In the genomic region with DNA sequence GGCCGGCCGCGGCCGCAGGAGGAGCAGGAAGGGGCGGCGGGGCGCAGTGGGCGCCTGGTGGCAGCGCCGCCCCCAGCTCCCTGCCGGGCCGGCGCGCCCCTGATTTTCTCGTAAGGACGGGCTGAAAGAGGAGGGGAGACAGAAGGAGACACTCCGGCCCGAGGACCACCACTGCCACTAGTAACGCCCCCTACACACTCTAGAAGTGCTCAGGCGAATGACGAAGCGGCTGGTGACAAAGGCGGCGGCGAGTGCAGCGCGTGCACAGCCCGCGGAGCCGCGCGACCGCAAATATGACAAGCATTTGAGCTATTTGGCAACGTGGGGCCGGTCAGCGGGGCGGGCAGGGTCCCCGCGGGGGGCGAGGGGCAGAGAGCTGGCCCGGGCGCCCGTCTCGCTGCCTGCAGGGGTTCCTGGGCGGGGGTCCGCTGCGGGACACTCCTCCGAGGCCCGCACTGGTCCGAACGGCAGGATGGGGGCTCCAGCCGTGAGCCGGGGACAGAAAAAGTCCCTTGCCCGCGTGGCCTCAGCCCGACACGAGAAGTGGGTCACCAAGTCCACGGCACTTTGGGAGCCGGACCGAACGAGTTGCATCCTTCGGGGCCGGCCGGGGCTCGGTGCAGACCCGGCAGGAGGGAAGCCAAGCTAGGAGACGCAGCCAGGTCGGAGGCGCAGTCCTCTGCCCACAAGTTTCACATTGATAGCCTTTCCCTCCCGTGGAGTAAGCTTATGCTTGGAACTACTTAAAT, we compare ENCODE assay signal across 8 cellular contexts. TPM values are rescaled to one million over a fixed set of nuclear protein-coding genes. Genes with fewer than 3 reads are reported as not detected.
A peak's percentile ranks its signal among the peaks of the same experiment; 100 is the strongest.
DNase-seq lines count a peak whose midpoint lies in the region; ATAC-seq and TF ChIP-seq lines count a peak whose summit lies in the region.

No MANE protein-coding gene starts in this region.

- peak; percentile 84 for TF ChIP-seq POLR2A in Raji (IDR thresholded peaks at IDR 0.05; ENCODE audit: insufficient read depth, low read depth, low read length)

- TF ChIP-seq CTCF in DND-41 (IDR thresholded peaks at IDR 0.05; ENCODE audit: borderline replicate concordance, extremely low read depth, low read length, poor library complexity, severe bottlenecking): no peak
- TF ChIP-seq CTCF in osteoblast (IDR thresholded peaks at IDR 0.05; ENCODE audit: extremely low read depth, low read depth, low read length): no peak

- peak overlapping the region; percentile 65 for H2AFZ ChIP-seq in DND-41 (ENCODE audit: low read depth, low read length)
- peak overlapping the region; percentile 30 for H2AFZ ChIP-seq in osteoblast (ENCODE audit: low read length)

- peaks cover 7% of the 10 kb centered on the region for H3K27me3 ChIP-seq in DND-41 (ENCODE audit: insufficient read depth, low read length, poor library complexity)
- H3K27me3 ChIP-seq in osteoblast (ENCODE audit: insufficient read depth, low read length): no peaks in the 10 kb centered on the region

- peak overlapping the region; percentile 78 for H3K4me2 ChIP-seq in DND-41 (ENCODE audit: insufficient read depth, low read length)
- H3K4me2 ChIP-seq in osteoblast (ENCODE audit: insufficient read depth, low read length): peak overlapping the region; percentile 90

- H3K9me3 ChIP-seq in DND-41 (ENCODE audit: insufficient read depth, low read length, severe bottlenecking) (no peaks in the 10 kb centered on the region), osteoblast (ENCODE audit: low read depth, low read length) (no peaks in the 10 kb centered on the region)

- H3K79me2 ChIP-seq in DND-41 (ENCODE audit: insufficient read depth, low read length) (peaks cover 37% of the 10 kb centered on the region), osteoblast (ENCODE audit: insufficient read depth, low read length) (peaks cover 71% of the 10 kb centered on the region)

- DNase-seq in DND-41: peak; percentile 76
- DNase-seq in HuH-7 (ENCODE audit: low spot score): peak; percentile 80
- peak; percentile 60 for DNase-seq in activated gamma-delta T cell (lab: John Stamatoyannopoulos, UW)
- peak; percentile 56 for DNase-seq in fibroblast of the conjunctiva (ENCODE audit: low read depth)
- peak; percentile 74 for DNase-seq in osteoblast (ENCODE audit: insufficient read length, low spot score, missing footprints)
- no peak for DNase-seq in iPS-NIHi11 (ENCODE audit: low spot score)

- ATAC-seq in DND-41 (ENCODE audit: insufficient read depth, low read depth) (peak; percentile 51), GM21529 (IDR thresholded peaks at IDR 0.05; ENCODE audit: unreplicated experiment) (peak; percentile 36)

- H3K4me1 ChIP-seq in DND-41 (ENCODE audit: insufficient read depth, low read length): peaks cover 46% of the 10 kb centered on the region
- H3K4me1 ChIP-seq in osteoblast (ENCODE audit: insufficient read depth, low read length): peaks cover 48% of the 10 kb centered on the region

- H3K9ac ChIP-seq in DND-41 (ENCODE audit: low read depth, low read length): peak overlapping the region; percentile 89

- H3K27ac ChIP-seq in DND-41 (ENCODE audit: low read length): peak overlapping the region; percentile 62
- H3K27ac ChIP-seq in osteoblast (ENCODE audit: low read depth, low read length): peak overlapping the region; percentile 96

- no peaks in the 10 kb centered on the region for H3K36me3 ChIP-seq in DND-41 (ENCODE audit: insufficient read depth, low read length)
- no peaks in the 10 kb centered on the region for H3K36me3 ChIP-seq in osteoblast (ENCODE audit: insufficient read depth, low read length)

- H3K4me3 ChIP-seq in DND-41 (ENCODE audit: low read depth in 1 of 2, low read length in 2 of 2): peak overlapping the region; percentile 22 to 78; a peak in 3 of 4 replicates
- H3K4me3 ChIP-seq in osteoblast (ENCODE audit: insufficient read depth, low read length): peak overlapping the region; percentile 81

- peaks cover 24% of the 10 kb centered on the region for H4K20me1 ChIP-seq in DND-41 (ENCODE audit: insufficient read depth, low read length)
- peaks cover 36% of the 10 kb centered on the region for H4K20me1 ChIP-seq in osteoblast (ENCODE audit: insufficient read depth, low read length)

RNA-seq across cellular contexts. Expression of gene SERTAD2, which starts 0.5 kb away (rescaled TPM):
- total RNA-seq in osteoblast: 24.6 and 26.5 TPM in 2 replicates
